In the genomic region with DNA sequence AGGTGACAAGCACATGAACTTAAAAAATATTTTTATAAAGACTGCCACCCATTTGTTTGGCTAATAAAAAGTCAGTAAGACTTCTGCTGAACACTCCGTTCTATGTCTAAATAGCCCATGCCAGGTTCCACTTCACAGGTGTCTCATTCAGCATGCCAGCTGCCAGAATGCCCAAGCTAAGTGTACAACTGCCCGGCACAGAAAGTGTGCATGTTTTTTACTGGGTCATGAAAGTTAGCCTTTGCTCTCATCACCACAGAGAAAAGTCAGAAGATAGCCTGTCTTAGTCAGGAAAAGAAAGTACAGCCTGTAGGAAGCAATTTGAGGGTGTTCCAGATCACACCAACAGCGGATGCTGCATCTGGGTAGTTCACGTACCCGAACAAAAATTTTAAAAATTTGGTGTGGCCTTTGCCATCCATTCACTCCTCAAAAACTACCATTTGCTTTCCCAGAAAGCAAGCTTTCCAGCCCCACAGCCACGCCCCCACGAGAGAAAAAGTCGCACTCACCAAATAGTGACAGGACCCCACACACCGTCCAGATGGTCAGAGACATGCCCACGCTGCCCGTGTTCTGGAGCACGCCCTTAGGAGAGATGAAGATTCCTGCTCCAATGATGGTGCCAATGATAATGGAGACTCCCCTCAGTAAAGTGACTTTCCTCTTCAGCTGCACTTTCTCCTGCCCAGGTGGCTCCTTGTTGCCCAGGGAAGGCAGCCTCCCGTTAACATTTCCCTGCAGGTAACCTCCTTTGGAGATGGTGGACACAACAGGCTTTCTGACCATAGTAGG, we compare ENCODE assay signal across 1 cellular context.
TF ChIP-seq lines count a peak whose summit lies in the region.

No MANE protein-coding gene starts in this region.

TF ChIP-seq in H1, 55 proteins besides CTCF, POLR2A, EP300 and RAD21 (continued from another document):
- TF ChIP-seq, protein P1, sequence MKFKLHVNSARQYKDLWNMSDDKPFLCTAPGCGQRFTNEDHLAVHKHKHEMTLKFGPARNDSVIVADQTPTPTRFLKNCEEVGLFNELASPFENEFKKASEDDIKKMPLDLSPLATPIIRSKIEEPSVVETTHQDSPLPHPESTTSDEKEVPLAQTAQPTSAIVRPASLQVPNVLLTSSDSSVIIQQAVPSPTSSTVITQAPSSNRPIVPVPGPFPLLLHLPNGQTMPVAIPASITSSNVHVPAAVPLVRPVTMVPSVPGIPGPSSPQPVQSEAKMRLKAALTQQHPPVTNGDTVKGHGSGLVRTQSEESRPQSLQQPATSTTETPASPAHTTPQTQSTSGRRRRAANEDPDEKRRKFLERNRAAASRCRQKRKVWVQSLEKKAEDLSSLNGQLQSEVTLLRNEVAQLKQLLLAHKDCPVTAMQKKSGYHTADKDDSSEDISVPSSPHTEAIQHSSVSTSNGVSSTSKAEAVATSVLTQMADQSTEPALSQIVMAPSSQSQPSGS (IDR thresholded peaks at IDR 0.05; ENCODE audit: low read length): peak; percentile 18; the same call in 1 of the 2 replicates
- TF ChIP-seq CHD2 (IDR thresholded peaks at IDR 0.05; ENCODE audit: low read length) (no peak), BRCA1 (IDR thresholded peaks at IDR 0.05; ENCODE audit: low read depth, low read length) (no peak), RFX5 (IDR thresholded peaks at IDR 0.05; ENCODE audit: borderline replicate concordance, low read depth, low read length) (no peak), GTF2F1 (IDR thresholded peaks at IDR 0.05; ENCODE audit: borderline replicate concordance, low read depth, low read length) (no peak), NRF1 (IDR thresholded peaks at IDR 0.05; ENCODE audit: low read depth, low read length) (no peak), KDM5A (IDR thresholded peaks at IDR 0.05; ENCODE audit: low read length) (no peak)
- TF ChIP-seq, protein P2, sequence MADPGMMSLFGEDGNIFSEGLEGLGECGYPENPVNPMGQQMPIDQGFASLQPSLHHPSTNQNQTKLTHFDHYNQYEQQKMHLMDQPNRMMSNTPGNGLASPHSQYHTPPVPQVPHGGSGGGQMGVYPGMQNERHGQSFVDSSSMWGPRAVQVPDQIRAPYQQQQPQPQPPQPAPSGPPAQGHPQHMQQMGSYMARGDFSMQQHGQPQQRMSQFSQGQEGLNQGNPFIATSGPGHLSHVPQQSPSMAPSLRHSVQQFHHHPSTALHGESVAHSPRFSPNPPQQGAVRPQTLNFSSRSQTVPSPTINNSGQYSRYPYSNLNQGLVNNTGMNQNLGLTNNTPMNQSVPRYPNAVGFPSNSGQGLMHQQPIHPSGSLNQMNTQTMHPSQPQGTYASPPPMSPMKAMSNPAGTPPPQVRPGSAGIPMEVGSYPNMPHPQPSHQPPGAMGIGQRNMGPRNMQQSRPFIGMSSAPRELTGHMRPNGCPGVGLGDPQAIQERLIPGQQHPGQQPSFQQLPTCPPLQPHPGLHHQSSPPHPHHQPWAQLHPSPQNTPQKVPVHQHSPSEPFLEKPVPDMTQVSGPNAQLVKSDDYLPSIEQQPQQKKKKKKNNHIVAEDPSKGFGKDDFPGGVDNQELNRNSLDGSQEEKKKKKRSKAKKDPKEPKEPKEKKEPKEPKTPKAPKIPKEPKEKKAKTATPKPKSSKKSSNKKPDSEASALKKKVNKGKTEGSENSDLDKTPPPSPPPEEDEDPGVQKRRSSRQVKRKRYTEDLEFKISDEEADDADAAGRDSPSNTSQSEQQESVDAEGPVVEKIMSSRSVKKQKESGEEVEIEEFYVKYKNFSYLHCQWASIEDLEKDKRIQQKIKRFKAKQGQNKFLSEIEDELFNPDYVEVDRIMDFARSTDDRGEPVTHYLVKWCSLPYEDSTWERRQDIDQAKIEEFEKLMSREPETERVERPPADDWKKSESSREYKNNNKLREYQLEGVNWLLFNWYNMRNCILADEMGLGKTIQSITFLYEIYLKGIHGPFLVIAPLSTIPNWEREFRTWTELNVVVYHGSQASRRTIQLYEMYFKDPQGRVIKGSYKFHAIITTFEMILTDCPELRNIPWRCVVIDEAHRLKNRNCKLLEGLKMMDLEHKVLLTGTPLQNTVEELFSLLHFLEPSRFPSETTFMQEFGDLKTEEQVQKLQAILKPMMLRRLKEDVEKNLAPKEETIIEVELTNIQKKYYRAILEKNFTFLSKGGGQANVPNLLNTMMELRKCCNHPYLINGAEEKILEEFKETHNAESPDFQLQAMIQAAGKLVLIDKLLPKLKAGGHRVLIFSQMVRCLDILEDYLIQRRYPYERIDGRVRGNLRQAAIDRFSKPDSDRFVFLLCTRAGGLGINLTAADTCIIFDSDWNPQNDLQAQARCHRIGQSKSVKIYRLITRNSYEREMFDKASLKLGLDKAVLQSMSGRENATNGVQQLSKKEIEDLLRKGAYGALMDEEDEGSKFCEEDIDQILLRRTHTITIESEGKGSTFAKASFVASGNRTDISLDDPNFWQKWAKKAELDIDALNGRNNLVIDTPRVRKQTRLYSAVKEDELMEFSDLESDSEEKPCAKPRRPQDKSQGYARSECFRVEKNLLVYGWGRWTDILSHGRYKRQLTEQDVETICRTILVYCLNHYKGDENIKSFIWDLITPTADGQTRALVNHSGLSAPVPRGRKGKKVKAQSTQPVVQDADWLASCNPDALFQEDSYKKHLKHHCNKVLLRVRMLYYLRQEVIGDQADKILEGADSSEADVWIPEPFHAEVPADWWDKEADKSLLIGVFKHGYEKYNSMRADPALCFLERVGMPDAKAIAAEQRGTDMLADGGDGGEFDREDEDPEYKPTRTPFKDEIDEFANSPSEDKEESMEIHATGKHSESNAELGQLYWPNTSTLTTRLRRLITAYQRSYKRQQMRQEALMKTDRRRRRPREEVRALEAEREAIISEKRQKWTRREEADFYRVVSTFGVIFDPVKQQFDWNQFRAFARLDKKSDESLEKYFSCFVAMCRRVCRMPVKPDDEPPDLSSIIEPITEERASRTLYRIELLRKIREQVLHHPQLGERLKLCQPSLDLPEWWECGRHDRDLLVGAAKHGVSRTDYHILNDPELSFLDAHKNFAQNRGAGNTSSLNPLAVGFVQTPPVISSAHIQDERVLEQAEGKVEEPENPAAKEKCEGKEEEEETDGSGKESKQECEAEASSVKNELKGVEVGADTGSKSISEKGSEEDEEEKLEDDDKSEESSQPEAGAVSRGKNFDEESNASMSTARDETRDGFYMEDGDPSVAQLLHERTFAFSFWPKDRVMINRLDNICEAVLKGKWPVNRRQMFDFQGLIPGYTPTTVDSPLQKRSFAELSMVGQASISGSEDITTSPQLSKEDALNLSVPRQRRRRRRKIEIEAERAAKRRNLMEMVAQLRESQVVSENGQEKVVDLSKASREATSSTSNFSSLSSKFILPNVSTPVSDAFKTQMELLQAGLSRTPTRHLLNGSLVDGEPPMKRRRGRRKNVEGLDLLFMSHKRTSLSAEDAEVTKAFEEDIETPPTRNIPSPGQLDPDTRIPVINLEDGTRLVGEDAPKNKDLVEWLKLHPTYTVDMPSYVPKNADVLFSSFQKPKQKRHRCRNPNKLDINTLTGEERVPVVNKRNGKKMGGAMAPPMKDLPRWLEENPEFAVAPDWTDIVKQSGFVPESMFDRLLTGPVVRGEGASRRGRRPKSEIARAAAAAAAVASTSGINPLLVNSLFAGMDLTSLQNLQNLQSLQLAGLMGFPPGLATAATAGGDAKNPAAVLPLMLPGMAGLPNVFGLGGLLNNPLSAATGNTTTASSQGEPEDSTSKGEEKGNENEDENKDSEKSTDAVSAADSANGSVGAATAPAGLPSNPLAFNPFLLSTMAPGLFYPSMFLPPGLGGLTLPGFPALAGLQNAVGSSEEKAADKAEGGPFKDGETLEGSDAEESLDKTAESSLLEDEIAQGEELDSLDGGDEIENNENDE (IDR thresholded peaks at IDR 0.05; ENCODE audit: insufficient replicate concordance, low read length): peak; percentile 8
